24 cellular contexts compared by ENCODE assay signal in genomic region chr12:126228936-126229335, GRCh38.
DNase-seq lines count a peak whose midpoint lies in the region; ATAC-seq lines count a peak whose summit lies in the region.
"Had no signal": no experiment of that assay in that cellular context is flagged by ENCODE, and none has a peak within 500 bp of the region (broad histone marks: within the 10 kb centered on the region; RNA-seq: fewer than 3 reads in every experiment).

No MANE protein-coding gene starts in this region.

- DNase-seq in NCI-H2196 treated with DMSO at 0.1 percent for 48 hours (lab: John Stamatoyannopoulos, UW; ENCODE audit: unreplicated experiment) (peak; percentile 48), NCI-H2196 (lab: John Stamatoyannopoulos, UW; ENCODE audit: unreplicated experiment) (no peak), myocyte (ENCODE audit: low read depth) (peak; percentile 11)
- DNase-seq: 8988T; ACHN; AML-193; BE2C; C1 segment of cervical spinal cord; Caco-2; Calu3; CD4-positive, alpha-beta memory T cell; CD4-positive, alpha-beta T cell; CD4-positive, CD25-positive, alpha-beta regulatory T cell; CD8-positive, alpha-beta memory T cell; CD8-positive, alpha-beta T cell; COR-L47; DMS 273 treated with DMSO at 0.1 percent for 48 hours; DMS53; DMS79; DMS79 treated with DMSO at 0.1 percent for 48 hours; DND-41; EL had no signal

- ATAC-seq in HG02973 (IDR thresholded peaks at IDR 0.05; ENCODE audit: unreplicated experiment): no peak
- ATAC-seq: A549; CD8-positive, alpha-beta T cell had no signal
